Comparison of ENCODE assay signal across 17 cellular contexts in the genomic region with DNA sequence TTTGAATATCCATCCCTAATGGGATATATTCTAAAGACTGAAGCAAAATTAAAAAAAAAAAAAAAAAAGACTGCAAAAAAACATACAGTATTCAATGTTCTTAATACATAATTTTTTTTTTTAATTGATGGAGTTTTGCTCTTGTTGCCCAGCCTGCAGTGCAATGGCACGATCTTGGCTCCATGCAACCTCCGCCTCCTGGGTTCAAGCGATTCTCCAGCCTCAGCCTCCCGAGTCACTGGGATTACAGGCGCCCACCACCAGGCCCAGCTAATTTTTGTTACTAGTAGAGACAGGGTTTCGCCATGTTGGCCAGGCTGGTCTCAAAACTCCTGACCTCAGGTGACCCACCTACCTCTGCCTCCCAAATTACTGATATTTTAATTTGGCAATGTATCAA.
"Had no signal": no experiment of that assay in that cellular context is flagged by ENCODE, and none has a peak within 500 bp of the region (broad histone marks: within the 10 kb centered on the region; RNA-seq: fewer than 3 reads in every experiment).

No MANE protein-coding gene starts in this region.

- ATAC-seq: gastroesophageal sphincter, heart left ventricle, left lung, upper lobe of right lung had no signal

- H3K27me3 ChIP-seq: adrenal gland, breast epithelium, esophagus muscularis mucosa, gastroesophageal sphincter, heart left ventricle, left lung, upper lobe of right lung had no signal

- DNase-seq: activated gamma-delta T cell treated with Interleukin-2 at 50 U/mL for 16 hours; activated T-cell treated with anti-CD3 and anti-CD28 coated beads, Interleukin-2, amount 50 U/mL, for 72 hours; adrenal gland; cerebellar nuclear complex; cortex of kidney; effector CD4-positive, alpha-beta T cell; heart left ventricle; left lung; occipital lobe; retina; stimulated activated naive B cell treated with anti-CD40 and anti-IgM and Interleukin-4, amounts not matched to agents 10 μg/mL and 1 μg/mL and 100 μg/mL, for 72 hours; upper lobe of right lung had no signal

- H3K27me3 Mint-ChIP-seq: stimulated activated naive B cell treated with anti-CD40 and anti-IgM and Interleukin-4, amounts not matched to agents 10 μg/mL and 1 μg/mL and 100 μg/mL, for 72 hours had no signal

- H3K4me3 Mint-ChIP-seq: mesothelial cell of epicardium had no signal

- H3K9me3 ChIP-seq: left lung, thoracic aorta, upper lobe of right lung had no signal

- H3K27ac ChIP-seq: adrenal gland, breast epithelium, esophagus muscularis mucosa, gastroesophageal sphincter, thoracic aorta, upper lobe of right lung had no signal

- H3K9me3 Mint-ChIP-seq: activated T-cell treated with anti-CD3 and anti-CD28 coated beads, Interleukin-2, amount 50 U/mL, for 72 hours had no signal
